ENCODE assay signal across 1 cellular context in the genomic region with DNA sequence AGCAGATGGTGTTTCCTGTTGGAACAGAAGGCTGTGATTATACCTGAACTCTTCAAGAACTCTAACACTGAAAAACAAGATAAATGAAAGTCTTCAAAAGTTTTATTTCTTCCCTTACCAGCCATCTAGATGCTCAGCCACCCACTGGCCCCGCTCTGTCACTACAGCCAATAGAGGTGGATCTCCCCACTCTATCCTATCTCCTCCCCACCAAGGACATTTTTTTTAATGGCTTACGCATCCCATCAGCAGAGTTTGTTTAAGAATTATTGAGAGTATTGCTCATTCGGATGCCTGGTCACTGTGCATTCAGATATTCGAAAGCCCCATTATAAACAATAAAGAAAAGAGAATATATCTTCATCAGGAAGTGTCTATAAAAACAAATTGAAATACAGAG.
TF ChIP-seq lines count a peak whose summit lies in the region.

No MANE protein-coding gene starts in this region.

TF ChIP-seq in H1, 55 proteins besides CTCF, POLR2A, EP300 and RAD21 (continued from another document):
- no peak for TF ChIP-seq CTBP2 (IDR thresholded peaks at IDR 0.05; ENCODE audit: borderline replicate concordance, insufficient read depth, insufficient read length, low read length)
